In genomic region chr4:16443504-16444088, GRCh38 we compare ENCODE assay signal across 8 cellular contexts.
DNase-seq lines count a peak whose midpoint lies in the region; ATAC-seq and TF ChIP-seq lines count a peak whose summit lies in the region.

No MANE protein-coding gene starts in this region.

- no peak for TF ChIP-seq POLR2A in Peyer's patch (IDR thresholded peaks at IDR 0.05)
- no peak for TF ChIP-seq POLR2A in gastrocnemius medialis (IDR thresholded peaks at IDR 0.05)

- DNase-seq in AG09319 (ENCODE audit: extremely low read depth, low read depth) (no peak), GM13976 (ENCODE audit: low spot score) (peak; percentile 37), Peyer's patch (no peak), fibroblast of the aortic adventitia (ENCODE audit: low read depth) (peak; percentile 64), gastrocnemius medialis (no peak)
- no peak for DNase-seq in activated CD4-positive, CD25-positive, alpha-beta regulatory T cell treated with anti-CD3 and anti-CD28 coated beads, Interleukin-2, amount 50 U/mL, for 72 hours
- DNase-seq in stimulated activated CD8-positive, alpha-beta memory T cell treated with anti-CD3 and anti-CD28 coated beads, Interleukin-4, amount 100 ng/mL, for 48 hours = no peak

- TF ChIP-seq CTCF in AG09319 (IDR thresholded peaks at IDR 0.05; ENCODE audit: low read depth, low read length) (peak; percentile 70), GM13976 (IDR thresholded peaks at IDR 0.05; ENCODE audit: borderline replicate concordance, control extremely low read depth, extremely low read depth, insufficient read depth, missing control alignments) (peak; percentile 55), Peyer's patch (IDR thresholded peaks at IDR 0.05) (peak in 5 of 6 experiments; percentile 35 to 57 (median 52)), fibroblast of the aortic adventitia (IDR thresholded peaks at IDR 0.05; ENCODE audit: insufficient read depth, low read length) (peak; percentile 70), gastrocnemius medialis (IDR thresholded peaks at IDR 0.05 in 4 of 5, conservative IDR thresholded peaks at IDR 0.05 in 1 of 5) (peak in 4 of 5 experiments; percentile 11 to 44 (median 38))

- ATAC-seq in HG02938 (IDR thresholded peaks at IDR 0.05; ENCODE audit: unreplicated experiment) = peak; percentile 83
- ATAC-seq in gastrocnemius medialis = no peak

- no peak overlapping the region for H3K4me3 ChIP-seq in Peyer's patch
- H3K4me3 ChIP-seq in fibroblast of the aortic adventitia (ENCODE audit: low read depth, low read length) = no peak overlapping the region
- no peak overlapping the region for H3K4me3 ChIP-seq in gastrocnemius medialis

- intact Hi-C loops in gastrocnemius medialis (cut with DNase I; ENCODE audit: low total_unique reads) = loop anchor here (5.0 kb wide), 1 partner anchor 151 kb away; no protein-coding TSS in a partner anchor

- H3K27me3 ChIP-seq in Peyer's patch (no peaks in the 10 kb centered on the region), gastrocnemius medialis (no peaks in the 10 kb centered on the region)

- H3K36me3 ChIP-seq in Peyer's patch (no peaks in the 10 kb centered on the region), gastrocnemius medialis (no peaks in the 10 kb centered on the region)

- no peak overlapping the region for H3K27ac ChIP-seq in Peyer's patch
- no peak overlapping the region for H3K27ac ChIP-seq in gastrocnemius medialis

- H3K9me3 ChIP-seq in Peyer's patch (no peaks in the 10 kb centered on the region), gastrocnemius medialis (no peaks in the 10 kb centered on the region)

- in situ Hi-C loops in GM13976 (cut with MboI; ENCODE audit: low sequenced_read_pairs, unreplicated experiment) (loop anchor here (25.0 kb wide), 1 partner anchor 406 kb away; no protein-coding TSS in a partner anchor), gastrocnemius medialis (cut with MboI; ENCODE audit: low sequenced_read_pairs in 4 of 4) (loop anchor here in 2 of 4 donors (10.0 to 25.0 kb wide), 2 partner anchors 149 to 406 kb away; no protein-coding TSS in a partner anchor)

- H3K4me1 ChIP-seq in Peyer's patch = no peaks in the 10 kb centered on the region
- H3K4me1 ChIP-seq in gastrocnemius medialis = no peaks in the 10 kb centered on the region

Comparison
In these comparisons a context has a peak if more than half of its experiments do, and no peak if none do; other contexts are left out.
1. DNase-seq: peak in GM13976 (single experiment) and fibroblast of the aortic adventitia (single experiment); none in AG09319 (single experiment), Peyer's patch (0 of 3), gastrocnemius medialis (0 of 2), activated CD4-positive, CD25-positive, alpha-beta regulatory T cell treated with anti-CD3 and anti-CD28 coated beads, Interleukin-2, amount 50 U/mL, for 72 hours (single experiment) and stimulated activated CD8-positive, alpha-beta memory T cell treated with anti-CD3 and anti-CD28 coated beads, Interleukin-4, amount 100 ng/mL, for 48 hours (single experiment).
2. Peak in every context shown above with its lines, with median percentiles within 50 percentile points of each other: CTCF ChIP-seq.